In the genomic region with DNA sequence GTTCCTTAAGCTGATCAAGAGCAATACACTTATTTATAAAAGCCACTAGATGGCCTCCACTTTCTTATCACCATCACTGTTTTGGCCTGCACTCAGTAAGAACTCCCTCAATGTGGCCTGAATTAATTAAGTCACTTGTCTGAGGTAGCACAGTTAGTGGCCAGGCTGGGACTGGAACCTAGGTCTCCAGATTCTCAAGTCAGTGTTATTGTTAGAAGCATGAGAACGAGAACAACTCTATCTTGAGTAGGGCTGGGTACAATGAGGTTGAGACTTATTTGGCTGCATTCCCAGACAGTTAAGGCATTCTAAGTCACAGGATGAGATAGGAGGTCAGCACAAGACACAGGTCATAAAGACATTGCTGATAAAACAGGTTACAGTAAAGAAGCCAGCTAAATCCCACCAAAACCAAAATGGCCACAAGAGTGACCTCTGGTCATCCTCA, we compare ENCODE assay signal across 23 cellular contexts.
DNase-seq lines count a peak whose midpoint lies in the region; ATAC-seq, FAIRE-seq and TF ChIP-seq lines count a peak whose summit lies in the region.
"Had no signal": no experiment of that assay in that cellular context is flagged by ENCODE, and none has a peak within 500 bp of the region (broad histone marks: within the 10 kb centered on the region; RNA-seq: fewer than 3 reads in every experiment).

No MANE protein-coding gene starts in this region.

- no peak overlapping the region for H3K23ac ChIP-seq in mesendoderm (ENCODE audit: low read length)

- no peak overlapping the region for H2BK120ac ChIP-seq in mesendoderm (ENCODE audit: low read depth, low read length)

- TF ChIP-seq CTCF in HCT116 (IDR thresholded peaks at IDR 0.05 in 2 of 3, conservative IDR thresholded peaks at IDR 0.05 in 1 of 3; ENCODE audit: borderline replicate concordance in 1 of 3, insufficient read depth in 1 of 3, low read depth in 2 of 3, low read length in 2 of 3) (no peak), OCI-LY1 (IDR thresholded peaks at IDR 0.05; ENCODE audit: low read length) (peak; percentile 31; the same call in 1 of the 2 replicates), VCaP (conservative IDR thresholded peaks at IDR 0.05) (peak; percentile 25; the same call in 1 of the 2 replicates)

- intact Hi-C loops in HCT116 (cut with micrococcal nuclease) = no loop called here

- H3K9me2 ChIP-seq in HCT116 (ENCODE audit: insufficient read depth) (no peaks in the 10 kb centered on the region), OCI-LY1 (ENCODE audit: low read depth, low read length) (no peaks in the 10 kb centered on the region)
- H3K9me2 ChIP-seq: SK-N-SH had no signal

- CTCF ChIA-PET in HCT116 (lab: Charles Lee) = no interaction called here

- H3K4ac ChIP-seq in mesendoderm (ENCODE audit: low read depth, low read length) = no peak overlapping the region

- H3K9me3 ChIP-seq in HCT116 (ENCODE audit: control insufficient read depth in 1 of 2, insufficient read depth in 1 of 2, low read depth in 1 of 2, low read length in 2 of 2) (no peaks in the 10 kb centered on the region), OCI-LY1 (ENCODE audit: low read length) (no peaks in the 10 kb centered on the region)
- H3K9me3 ChIP-seq: SK-N-SH, tibial artery had no signal

- TF ChIP-seq POLR2A in HCT116 (IDR thresholded peaks at IDR 0.05; ENCODE audit: borderline replicate concordance, extremely low read depth, insufficient read depth, insufficient read length) = no peak

- no peak overlapping the region for H2AK5ac ChIP-seq in mesendoderm (ENCODE audit: low read length)

- H3K36me3 ChIP-seq in HCT116 (ENCODE audit: control insufficient read depth in 1 of 2, insufficient read depth in 2 of 2, low read length in 2 of 2) = no peaks in the 10 kb centered on the region
- H3K36me3 ChIP-seq in OCI-LY1 (ENCODE audit: insufficient read depth, low read length) = no peaks in the 10 kb centered on the region; the same call in 1 of the 2 replicates
- no peaks in the 10 kb centered on the region for H3K36me3 ChIP-seq in mesendoderm (ENCODE audit: control insufficient read depth, insufficient read depth, low read length)
- H3K36me3 ChIP-seq: tibial artery had no signal

- H3K79me1 ChIP-seq in mesendoderm (ENCODE audit: low read length) = no peaks in the 10 kb centered on the region

- DNase-seq in HCT116 (ENCODE audit: low read depth, low spot score) = no peak
- peak; percentile 52 for DNase-seq in mesendoderm
- no peak for DNase-seq in RCC 7860 (ENCODE audit: low spot score)
- DNase-seq in hepatic stellate cell (ENCODE audit: low spot score) = no peak
- DNase-seq: activated CD4-positive, alpha-beta T cell treated with anti-CD3 and anti-CD28 coated beads, Interleukin-2, amount 10 ng/mL, durations not matched to agents 24 days and 14 days; activated naive CD8-positive, alpha-beta T cell treated with anti-CD3 and anti-CD28 coated beads, Interleukin-2, amount 10 ng/mL, durations not matched to agents 7 days and 5 days; CD4-positive, alpha-beta memory T cell; DMS53; effector CD8-positive, alpha-beta T cell; glutamatergic neuron; left colon; NCI-H187; NCI-H2227 treated with DMSO at 0.1 percent for 48 hours; NCI-H82; SK-N-SH; stimulated activated naive CD8-positive, alpha-beta T cell treated with anti-CD3 and anti-CD28 coated beads, Interleukin-15, Interleukin-2, amounts not matched to agents 100 U/mL and 50 U/mL, for 24 hours; T1000; tibial artery had no signal

- BruUV-seq in HCT116 (replicated peaks; lab: Mats Ljungman, UMichigan) = no TSS peak

- H2BK5ac ChIP-seq in mesendoderm (ENCODE audit: low read length) = no peak overlapping the region

- H2AFZ ChIP-seq in HCT116 (ENCODE audit: low read depth, low read length, poor library complexity, severe bottlenecking) (no peak overlapping the region), OCI-LY1 (ENCODE audit: low read length) (no peak overlapping the region)

- H3K27me3 ChIP-seq in HCT116 (ENCODE audit: insufficient read depth, low read length) = no peaks in the 10 kb centered on the region
- H3K27me3 ChIP-seq in OCI-LY1 (ENCODE audit: insufficient read depth, low read length) = no peaks in the 10 kb centered on the region
- H3K27me3 ChIP-seq in mesendoderm (ENCODE audit: insufficient read depth, low read length, poor library complexity) = no peaks in the 10 kb centered on the region
- H3K27me3 ChIP-seq: tibial artery had no signal

- H4K20me1 ChIP-seq in HCT116 (ENCODE audit: insufficient read depth) = no peaks in the 10 kb centered on the region
- H4K20me1 ChIP-seq in OCI-LY1 (ENCODE audit: insufficient read depth, low read length) = no peaks in the 10 kb centered on the region

- no peak overlapping the region for H4K8ac ChIP-seq in mesendoderm (ENCODE audit: low read depth, low read length)

- no peaks in the 10 kb centered on the region for H3K4me1 ChIP-seq in HCT116 (ENCODE audit: control insufficient read depth in 1 of 2, insufficient read depth in 2 of 2, low read length in 2 of 2)
- H3K4me1 ChIP-seq in OCI-LY1 (ENCODE audit: insufficient read depth, low read length, severe bottlenecking) = no peaks in the 10 kb centered on the region
- H3K4me1 ChIP-seq in mesendoderm (ENCODE audit: control insufficient read depth, low read depth, low read length) = no peaks in the 10 kb centered on the region
- H3K4me1 ChIP-seq: tibial artery had no signal

- H3K56ac ChIP-seq in mesendoderm (ENCODE audit: low read length) = no peak overlapping the region

- no peak overlapping the region for H3K27ac ChIP-seq in HCT116 (ENCODE audit: low read depth, low read length)
- H3K27ac ChIP-seq in OCI-LY1 (ENCODE audit: low read depth, low read length, poor library complexity, severe bottlenecking) = no peak overlapping the region
- H3K27ac ChIP-seq in VCaP = no peak overlapping the region
- H3K27ac ChIP-seq in mesendoderm (ENCODE audit: low read depth, low read length) = no peak overlapping the region
- H3K27ac ChIP-seq: tibial artery had no signal

- POLR2A ChIA-PET in HCT116 (lab: Charles Lee) = no interaction called here

- H3K18ac ChIP-seq in mesendoderm (ENCODE audit: low read length) = no peak overlapping the region

- H3K4me2 ChIP-seq in HCT116 (ENCODE audit: low read length) (no peak overlapping the region), OCI-LY1 (ENCODE audit: low read length) (no peak overlapping the region), mesendoderm (ENCODE audit: low read length) (no peak overlapping the region)
- H3K4me2 ChIP-seq: SK-N-SH had no signal

- H3K9ac ChIP-seq in HCT116 (ENCODE audit: low read length) (no peak overlapping the region), OCI-LY1 (ENCODE audit: low read length) (no peak overlapping the region), mesendoderm (ENCODE audit: low read length) (no peak overlapping the region)
- H3K9ac ChIP-seq: SK-N-SH had no signal

- no peaks in the 10 kb centered on the region for H3K79me2 ChIP-seq in HCT116 (ENCODE audit: insufficient read depth, low read length)
- H3K79me2 ChIP-seq in OCI-LY1 (ENCODE audit: insufficient read depth, low read length) = no peaks in the 10 kb centered on the region
- H3K79me2 ChIP-seq in mesendoderm (ENCODE audit: control insufficient read depth, insufficient read depth, low read length) = no peaks in the 10 kb centered on the region

- no peak for FAIRE-seq in RCC 7860 (lab: Jason Lieb, UNC)

- no CpG with 5 or more reads among the region's 1 CpG for WGBS in mesendoderm (ENCODE audit: extremely low coverage, insufficient coverage, low lambda C conversion rate)

- 0 out of 2 replicates have a peak, but pooled peaks have one; percentile 23 for TF ChIP-seq RAD21 in HCT116 (IDR thresholded peaks at IDR 0.05; ENCODE audit: low read depth)

- ATAC-seq in HCT116 (peak; percentile 63), HG02759 (IDR thresholded peaks at IDR 0.05; ENCODE audit: unreplicated experiment) (no peak), GM21447 (IDR thresholded peaks at IDR 0.05; ENCODE audit: unreplicated experiment) (no peak)
- ATAC-seq: left colon; Panc1; stimulated activated naive CD8-positive, alpha-beta T cell treated with anti-CD3 and anti-CD28 coated beads, Interleukin-15, Interleukin-2, amounts not matched to agents 100 U/mL and 50 U/mL, for 24 hours had no signal

- no peak overlapping the region for H3K4me3 ChIP-seq in HCT116 (replicated peaks in 1 of 2; ENCODE audit: low read depth in 1 of 2, low read length in 2 of 2)
- no peak overlapping the region for H3K4me3 ChIP-seq in OCI-LY1 (ENCODE audit: low read depth, low read length, poor library complexity, severe bottlenecking)
- H3K4me3 ChIP-seq in mesendoderm (ENCODE audit: low read length) = no peak overlapping the region
- H3K4me3 ChIP-seq: tibial artery had no signal

- RAD21 ChIA-PET in HCT116 (lab: Charles Lee; ENCODE audit: low non-redundant PET in 1 of 2, low total read pairs in 2 of 2, uncharacterized antibody in 2 of 2, unreplicated experiment in 2 of 2) = no interaction called here

- H4K5ac ChIP-seq in mesendoderm (ENCODE audit: low read length) = no peak overlapping the region

- H2BK15ac ChIP-seq in mesendoderm (replicated peaks; ENCODE audit: low read depth) = no peak overlapping the region

- no peaks in the 10 kb centered on the region for H3F3A ChIP-seq in OCI-LY1 (ENCODE audit: insufficient read depth, low read length)

TF ChIP-seq in HCT116, 20 proteins besides CTCF, POLR2A, EP300 and RAD21:
- TF ChIP-seq CBX3 (IDR thresholded peaks at IDR 0.05; ENCODE audit: low read depth) (no peak), ZBTB33 (IDR thresholded peaks at IDR 0.05; ENCODE audit: extremely low read depth, insufficient replicate concordance, low read length) (no peak), ZNF274 (IDR thresholded peaks at IDR 0.05; ENCODE audit: low read depth, low read length) (no peak), EGR1 (IDR thresholded peaks at IDR 0.05; ENCODE audit: low read depth) (no peak), SP1 (IDR thresholded peaks at IDR 0.05; ENCODE audit: low read depth) (no peak), CEBPB (IDR thresholded peaks at IDR 0.05; ENCODE audit: low read depth) (no peak), JUND (IDR thresholded peaks at IDR 0.05) (no peak), SRF (IDR thresholded peaks at IDR 0.05; ENCODE audit: low read depth) (no peak), ZFX (IDR thresholded peaks at IDR 0.05) (no peak)
TF ChIP-seq in HCT116: peak in this region for 0.

Comparison
In these comparisons a context has a peak if more than half of its experiments do, and no peak if none do; other contexts are left out.
1. CTCF ChIP-seq: peak in OCI-LY1 (single experiment) and VCaP (single experiment); none in HCT116 (0 of 3).